ENCODE assay signal across 1 cellular context in the genomic region with DNA sequence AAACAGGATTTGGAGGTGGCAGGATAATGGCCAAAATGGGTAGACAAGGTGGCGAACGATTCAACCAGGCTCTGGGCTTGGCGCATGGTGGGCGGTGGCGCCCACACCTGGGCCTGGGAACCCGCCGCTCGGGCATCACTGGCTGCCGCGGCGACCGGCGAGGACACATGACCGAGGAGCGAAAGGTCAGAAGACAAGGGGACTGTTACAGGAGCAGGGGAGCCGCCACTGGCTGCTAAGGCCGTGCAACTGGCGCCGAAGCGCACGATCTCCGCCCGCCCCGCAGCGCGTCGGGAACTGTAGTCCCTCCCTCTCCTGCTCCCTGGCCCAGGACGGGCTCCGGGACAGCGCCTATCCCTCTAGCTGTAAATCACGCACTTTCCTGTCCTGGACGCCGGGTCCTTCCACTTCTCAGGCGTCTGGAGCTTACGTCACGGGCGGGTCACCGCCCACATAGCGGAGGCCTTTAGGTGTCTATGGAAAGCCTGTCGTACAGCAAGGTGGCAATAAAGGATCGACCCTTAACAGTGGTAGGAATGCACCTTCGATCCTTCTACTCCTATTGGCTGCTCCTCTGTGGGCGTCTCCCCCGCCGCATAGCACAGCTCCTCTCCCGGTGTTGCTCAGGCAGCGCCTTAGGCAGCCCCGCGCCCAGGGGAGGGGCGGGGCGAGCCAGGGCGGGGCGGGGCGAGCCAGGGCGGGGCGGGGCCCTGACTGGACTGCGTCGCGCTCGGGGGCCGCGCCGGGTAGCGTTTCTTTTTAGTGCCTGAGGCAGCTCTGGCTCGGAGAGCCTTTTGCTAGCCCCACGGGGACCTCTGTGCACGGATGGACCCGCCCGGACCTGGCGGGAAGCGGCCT.
TF ChIP-seq lines count a peak whose summit lies in the region.

A gene with protein sequence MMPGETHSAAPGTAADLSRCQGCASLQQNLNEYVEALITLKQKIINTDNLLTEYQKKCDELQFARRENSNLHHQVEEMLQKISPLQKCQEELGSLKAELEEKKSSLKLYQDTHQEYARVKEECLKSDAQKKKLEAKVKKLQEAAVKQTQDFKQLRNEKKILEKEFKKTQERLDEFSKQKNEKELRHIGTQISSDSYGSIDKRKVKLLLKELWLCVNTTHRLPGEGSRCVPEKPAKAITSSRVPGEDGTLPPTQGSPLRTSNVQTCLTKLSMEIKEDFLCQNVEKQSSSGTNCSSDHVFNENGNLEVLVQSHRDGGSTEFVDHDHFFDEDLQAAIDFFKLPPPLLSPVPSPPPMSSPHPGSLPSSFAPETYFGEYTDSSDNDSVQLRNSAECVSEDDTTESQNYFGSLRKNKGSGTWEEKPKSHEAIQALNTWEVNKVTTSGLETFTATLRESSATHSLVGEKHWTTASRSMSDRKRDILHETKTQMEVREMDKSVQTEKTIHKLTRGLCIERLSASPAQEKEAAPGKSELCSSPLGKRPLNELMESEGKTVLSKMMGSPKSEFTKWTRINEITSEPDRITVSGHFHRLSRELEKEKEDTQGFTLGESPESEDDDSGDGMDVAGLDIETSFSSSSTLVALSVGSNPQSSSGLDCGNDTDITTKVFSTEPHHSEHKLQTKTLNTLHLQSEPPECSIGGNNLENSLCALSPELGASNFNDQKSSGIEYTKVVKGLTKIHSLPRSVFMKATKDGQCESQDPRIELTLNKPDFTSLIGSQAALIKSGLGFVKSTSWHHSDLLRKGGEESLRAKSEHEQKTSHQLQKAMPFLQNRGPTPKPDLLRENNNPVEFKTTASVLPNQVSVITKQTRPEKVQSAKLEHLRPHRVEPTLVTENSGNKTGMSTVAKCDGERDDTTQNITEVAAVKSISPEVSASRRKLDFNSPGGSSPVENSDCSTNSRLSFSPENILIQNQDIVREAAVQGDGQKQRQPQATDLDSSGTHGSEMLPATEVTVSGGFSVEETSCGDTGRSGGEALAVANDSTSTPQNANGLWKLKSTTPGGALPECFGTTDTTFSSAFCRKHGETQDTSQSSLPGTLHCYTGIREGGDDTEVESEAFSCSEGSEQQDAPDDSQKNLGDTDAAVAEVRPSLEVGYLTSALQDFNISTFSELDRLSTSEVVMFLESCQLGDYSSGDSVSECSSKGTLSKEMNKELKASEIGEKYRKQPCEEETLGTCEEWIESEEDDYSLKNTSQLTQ (N-terminal part only) (plus strand): TSS at position 717 of the 858 bp plus-strand sequence. CDS start 239 bp downstream, outside the sequence.

TF ChIP-seq in K562, 482 proteins besides CTCF, POLR2A, EP300 and RAD21 (continued from another document and continues in another):
- TF ChIP-seq, protein P1, sequence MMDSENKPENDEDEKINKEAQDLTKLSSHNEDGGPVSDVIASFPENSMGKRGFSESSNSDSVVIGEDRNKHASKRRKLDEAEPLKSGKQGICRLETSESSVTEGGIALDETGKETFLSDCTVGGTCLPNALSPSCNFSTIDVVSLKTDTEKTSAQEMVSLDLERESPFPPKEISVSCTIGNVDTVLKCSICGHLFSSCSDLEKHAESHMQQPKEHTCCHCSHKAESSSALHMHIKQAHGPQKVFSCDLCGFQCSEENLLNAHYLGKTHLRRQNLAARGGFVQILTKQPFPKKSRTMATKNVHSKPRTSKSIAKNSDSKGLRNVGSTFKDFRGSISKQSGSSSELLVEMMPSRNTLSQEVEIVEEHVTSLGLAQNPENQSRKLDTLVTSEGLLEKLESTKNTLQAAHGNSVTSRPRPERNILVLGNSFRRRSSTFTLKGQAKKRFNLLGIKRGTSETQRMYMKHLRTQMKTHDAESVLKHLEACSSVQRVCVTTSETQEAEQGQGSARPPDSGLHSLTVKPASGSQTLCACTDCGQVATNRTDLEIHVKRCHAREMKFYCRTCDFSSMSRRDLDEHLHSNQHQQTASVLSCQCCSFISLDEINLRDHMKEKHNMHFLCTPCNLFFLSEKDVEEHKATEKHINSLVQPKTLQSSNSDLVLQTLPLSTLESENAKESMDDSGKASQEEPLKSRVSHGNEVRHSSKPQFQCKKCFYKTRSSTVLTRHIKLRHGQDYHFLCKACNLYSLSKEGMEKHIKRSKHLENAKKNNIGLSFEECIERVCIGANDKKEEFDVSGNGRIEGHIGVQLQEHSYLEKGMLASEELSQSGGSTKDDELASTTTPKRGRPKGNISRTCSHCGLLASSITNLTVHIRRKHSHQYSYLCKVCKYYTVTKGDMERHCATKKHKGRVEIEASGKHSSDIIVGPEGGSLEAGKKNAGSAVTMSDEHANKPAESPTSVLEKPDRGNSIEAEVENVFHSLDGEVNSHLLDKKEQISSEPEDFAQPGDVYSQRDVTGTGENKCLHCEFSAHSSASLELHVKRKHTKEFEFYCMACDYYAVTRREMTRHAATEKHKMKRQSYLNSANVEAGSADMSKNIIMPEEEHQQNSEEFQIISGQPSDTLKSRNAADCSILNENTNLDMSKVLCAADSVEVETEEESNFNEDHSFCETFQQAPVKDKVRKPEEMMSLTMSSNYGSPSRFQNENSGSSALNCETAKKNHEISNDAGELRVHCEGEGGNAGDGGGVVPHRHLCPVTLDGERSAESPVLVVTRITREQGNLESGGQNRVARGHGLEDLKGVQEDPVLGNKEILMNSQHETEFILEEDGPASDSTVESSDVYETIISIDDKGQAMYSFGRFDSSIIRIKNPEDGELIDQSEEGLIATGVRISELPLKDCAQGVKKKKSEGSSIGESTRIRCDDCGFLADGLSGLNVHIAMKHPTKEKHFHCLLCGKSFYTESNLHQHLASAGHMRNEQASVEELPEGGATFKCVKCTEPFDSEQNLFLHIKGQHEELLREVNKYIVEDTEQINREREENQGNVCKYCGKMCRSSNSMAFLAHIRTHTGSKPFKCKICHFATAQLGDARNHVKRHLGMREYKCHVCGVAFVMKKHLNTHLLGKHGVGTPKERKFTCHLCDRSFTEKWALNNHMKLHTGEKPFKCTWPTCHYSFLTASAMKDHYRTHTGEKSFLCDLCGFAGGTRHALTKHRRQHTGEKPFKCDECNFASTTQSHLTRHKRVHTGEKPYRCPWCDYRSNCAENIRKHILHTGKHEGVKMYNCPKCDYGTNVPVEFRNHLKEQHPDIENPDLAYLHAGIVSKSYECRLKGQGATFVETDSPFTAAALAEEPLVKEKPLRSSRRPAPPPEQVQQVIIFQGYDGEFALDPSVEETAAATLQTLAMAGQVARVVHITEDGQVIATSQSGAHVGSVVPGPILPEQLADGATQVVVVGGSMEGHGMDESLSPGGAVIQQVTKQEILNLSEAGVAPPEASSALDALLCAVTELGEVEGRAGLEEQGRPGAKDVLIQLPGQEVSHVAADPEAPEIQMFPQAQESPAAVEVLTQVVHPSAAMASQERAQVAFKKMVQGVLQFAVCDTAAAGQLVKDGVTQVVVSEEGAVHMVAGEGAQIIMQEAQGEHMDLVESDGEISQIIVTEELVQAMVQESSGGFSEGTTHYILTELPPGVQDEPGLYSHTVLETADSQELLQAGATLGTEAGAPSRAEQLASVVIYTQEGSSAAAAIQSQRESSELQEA (IDR thresholded peaks at IDR 0.05; ENCODE audit: low read depth) = no peak
- TF ChIP-seq HEY1 (CRISPR knock-in tag; IDR thresholded peaks at IDR 0.05; ENCODE audit: borderline replicate concordance) (no peak), ETV1 (tag; conservative IDR thresholded peaks at IDR 0.05; ENCODE audit: low read depth) (peak; percentile 70), KAT7 (CRISPR knock-in tag; IDR thresholded peaks at IDR 0.05; ENCODE audit: borderline replicate concordance) (peak; percentile 3; the same call in 1 of the 2 replicates), ZNF263 (CRISPR knock-in tag; IDR thresholded peaks at IDR 0.05; ENCODE audit: borderline replicate concordance) (no peak), POLR2H (tag; IDR thresholded peaks at IDR 0.05; ENCODE audit: low read depth) (peak; percentile 83), CREM (IDR thresholded peaks at IDR 0.05; ENCODE audit: low read depth) (peak; percentile 98), ZNF24 (IDR thresholded peaks at IDR 0.05) (no peak), GTF2A2 (tag; IDR thresholded peaks at IDR 0.05) (no peak), MBD2 (IDR thresholded peaks at IDR 0.05; ENCODE audit: borderline replicate concordance, low read depth) (peak; percentile 64), CSDE1 (IDR thresholded peaks at IDR 0.05) (peak in 1 of 2 experiments; percentile 61; a peak in 2 of 4 replicates), ZNF174 (CRISPR knock-in tag; IDR thresholded peaks at IDR 0.05) (no peak), ZNF146 (CRISPR knock-in tag; IDR thresholded peaks at IDR 0.05; ENCODE audit: unreplicated experiment) (no peak), SRSF9 (IDR thresholded peaks at IDR 0.05; ENCODE audit: borderline replicate concordance, low read depth, low read length) (no peak), TGIF2 (CRISPR knock-in tag; IDR thresholded peaks at IDR 0.05) (no peak), FOXA3 (CRISPR knock-in tag; conservative IDR thresholded peaks at IDR 0.05 in 1 of 2, IDR thresholded peaks at IDR 0.05 in 1 of 2) (no peak), ZNF12 (CRISPR knock-in tag; IDR thresholded peaks at IDR 0.05) (no peak), MEF2A (IDR thresholded peaks at IDR 0.05; ENCODE audit: control insufficient read depth, low read depth, low read length) (no peak), CTBP1 (IDR thresholded peaks at IDR 0.05; ENCODE audit: borderline replicate concordance) (peak; percentile 93), KDM4B (IDR thresholded peaks at IDR 0.05; ENCODE audit: borderline replicate concordance in 2 of 2, low read depth in 1 of 2) (peak in 1 of 2 experiments; percentile 17; a peak in 1 of 4 replicates), HDAC3 (IDR thresholded peaks at IDR 0.05; ENCODE audit: borderline replicate concordance, partially characterized antibody) (no peak), ELF1 (tag; IDR thresholded peaks at IDR 0.05) (no peak)
- TF ChIP-seq, protein P2, sequence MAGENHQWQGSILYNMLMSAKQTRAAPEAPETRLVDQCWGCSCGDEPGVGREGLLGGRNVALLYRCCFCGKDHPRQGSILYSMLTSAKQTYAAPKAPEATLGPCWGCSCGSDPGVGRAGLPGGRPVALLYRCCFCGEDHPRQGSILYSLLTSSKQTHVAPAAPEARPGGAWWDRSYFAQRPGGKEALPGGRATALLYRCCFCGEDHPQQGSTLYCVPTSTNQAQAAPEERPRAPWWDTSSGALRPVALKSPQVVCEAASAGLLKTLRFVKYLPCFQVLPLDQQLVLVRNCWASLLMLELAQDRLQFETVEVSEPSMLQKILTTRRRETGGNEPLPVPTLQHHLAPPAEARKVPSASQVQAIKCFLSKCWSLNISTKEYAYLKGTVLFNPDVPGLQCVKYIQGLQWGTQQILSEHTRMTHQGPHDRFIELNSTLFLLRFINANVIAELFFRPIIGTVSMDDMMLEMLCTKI (IDR thresholded peaks at IDR 0.05; ENCODE audit: partially characterized antibody) = no peak
- TF ChIP-seq, protein P3, sequence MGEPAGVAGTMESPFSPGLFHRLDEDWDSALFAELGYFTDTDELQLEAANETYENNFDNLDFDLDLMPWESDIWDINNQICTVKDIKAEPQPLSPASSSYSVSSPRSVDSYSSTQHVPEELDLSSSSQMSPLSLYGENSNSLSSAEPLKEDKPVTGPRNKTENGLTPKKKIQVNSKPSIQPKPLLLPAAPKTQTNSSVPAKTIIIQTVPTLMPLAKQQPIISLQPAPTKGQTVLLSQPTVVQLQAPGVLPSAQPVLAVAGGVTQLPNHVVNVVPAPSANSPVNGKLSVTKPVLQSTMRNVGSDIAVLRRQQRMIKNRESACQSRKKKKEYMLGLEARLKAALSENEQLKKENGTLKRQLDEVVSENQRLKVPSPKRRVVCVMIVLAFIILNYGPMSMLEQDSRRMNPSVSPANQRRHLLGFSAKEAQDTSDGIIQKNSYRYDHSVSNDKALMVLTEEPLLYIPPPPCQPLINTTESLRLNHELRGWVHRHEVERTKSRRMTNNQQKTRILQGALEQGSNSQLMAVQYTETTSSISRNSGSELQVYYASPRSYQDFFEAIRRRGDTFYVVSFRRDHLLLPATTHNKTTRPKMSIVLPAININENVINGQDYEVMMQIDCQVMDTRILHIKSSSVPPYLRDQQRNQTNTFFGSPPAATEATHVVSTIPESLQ (CRISPR knock-in tag; IDR thresholded peaks at IDR 0.05) = no peak
- TF ChIP-seq, protein P4, sequence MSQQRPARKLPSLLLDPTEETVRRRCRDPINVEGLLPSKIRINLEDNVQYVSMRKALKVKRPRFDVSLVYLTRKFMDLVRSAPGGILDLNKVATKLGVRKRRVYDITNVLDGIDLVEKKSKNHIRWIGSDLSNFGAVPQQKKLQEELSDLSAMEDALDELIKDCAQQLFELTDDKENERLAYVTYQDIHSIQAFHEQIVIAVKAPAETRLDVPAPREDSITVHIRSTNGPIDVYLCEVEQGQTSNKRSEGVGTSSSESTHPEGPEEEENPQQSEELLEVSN (IDR thresholded peaks at IDR 0.05; ENCODE audit: borderline replicate concordance in 1 of 2, extremely low read depth in 1 of 2, insufficient read depth in 1 of 2, insufficient read length in 1 of 2, low read depth in 1 of 2, low read length in 1 of 2, poor library complexity in 1 of 2, severe bottlenecking in 1 of 2) = peak; percentile 77 to 85
- TF ChIP-seq, protein P5, sequence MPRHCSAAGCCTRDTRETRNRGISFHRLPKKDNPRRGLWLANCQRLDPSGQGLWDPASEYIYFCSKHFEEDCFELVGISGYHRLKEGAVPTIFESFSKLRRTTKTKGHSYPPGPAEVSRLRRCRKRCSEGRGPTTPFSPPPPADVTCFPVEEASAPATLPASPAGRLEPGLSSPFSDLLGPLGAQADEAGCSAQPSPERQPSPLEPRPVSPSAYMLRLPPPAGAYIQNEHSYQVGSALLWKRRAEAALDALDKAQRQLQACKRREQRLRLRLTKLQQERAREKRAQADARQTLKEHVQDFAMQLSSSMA (CRISPR knock-in tag; IDR thresholded peaks at IDR 0.05) = no peak
- TF ChIP-seq, protein P6, sequence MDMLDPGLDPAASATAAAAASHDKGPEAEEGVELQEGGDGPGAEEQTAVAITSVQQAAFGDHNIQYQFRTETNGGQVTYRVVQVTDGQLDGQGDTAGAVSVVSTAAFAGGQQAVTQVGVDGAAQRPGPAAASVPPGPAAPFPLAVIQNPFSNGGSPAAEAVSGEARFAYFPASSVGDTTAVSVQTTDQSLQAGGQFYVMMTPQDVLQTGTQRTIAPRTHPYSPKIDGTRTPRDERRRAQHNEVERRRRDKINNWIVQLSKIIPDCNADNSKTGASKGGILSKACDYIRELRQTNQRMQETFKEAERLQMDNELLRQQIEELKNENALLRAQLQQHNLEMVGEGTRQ (CRISPR knock-in tag; IDR thresholded peaks at IDR 0.05) = peak; percentile 75
- TF ChIP-seq, protein P7, sequence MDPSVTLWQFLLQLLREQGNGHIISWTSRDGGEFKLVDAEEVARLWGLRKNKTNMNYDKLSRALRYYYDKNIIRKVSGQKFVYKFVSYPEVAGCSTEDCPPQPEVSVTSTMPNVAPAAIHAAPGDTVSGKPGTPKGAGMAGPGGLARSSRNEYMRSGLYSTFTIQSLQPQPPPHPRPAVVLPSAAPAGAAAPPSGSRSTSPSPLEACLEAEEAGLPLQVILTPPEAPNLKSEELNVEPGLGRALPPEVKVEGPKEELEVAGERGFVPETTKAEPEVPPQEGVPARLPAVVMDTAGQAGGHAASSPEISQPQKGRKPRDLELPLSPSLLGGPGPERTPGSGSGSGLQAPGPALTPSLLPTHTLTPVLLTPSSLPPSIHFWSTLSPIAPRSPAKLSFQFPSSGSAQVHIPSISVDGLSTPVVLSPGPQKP (CRISPR knock-in tag; IDR thresholded peaks at IDR 0.05) = no peak
- TF ChIP-seq, protein P8, sequence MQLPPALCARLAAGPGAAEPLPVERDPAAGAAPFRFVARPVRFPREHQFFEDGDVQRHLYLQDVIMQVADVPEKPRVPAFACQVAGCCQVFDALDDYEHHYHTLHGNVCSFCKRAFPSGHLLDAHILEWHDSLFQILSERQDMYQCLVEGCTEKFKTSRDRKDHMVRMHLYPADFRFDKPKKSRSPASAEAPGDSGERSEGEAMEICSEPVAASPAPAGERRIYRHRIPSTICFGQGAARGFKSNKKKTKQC (CRISPR knock-in tag; IDR thresholded peaks at IDR 0.05) = 0 out of 2 replicates have a peak, but pooled peaks have one; percentile 77
